Comparison of ENCODE assay signal across 8 cellular contexts in genomic region chr18:26225915-26226228, GRCh38. TPM values are rescaled to one million over a fixed set of nuclear protein-coding genes. Genes with fewer than 3 reads are reported as not detected.
DNase-seq lines count a peak whose midpoint lies in the region; ATAC-seq, FAIRE-seq and TF ChIP-seq lines count a peak whose summit lies in the region.

No MANE protein-coding gene starts in this region.

- H3K4me1 Mint-ChIP-seq in H9 (peaks cover 38 to 45% of the 10 kb centered on the region in 2 experiments), activated B cell treated with CpG ODN at 0.5 μM for 24 hours (peaks cover 22% of the 10 kb centered on the region)

- H2AK5ac ChIP-seq in H9 (ENCODE audit: insufficient read length, low read length), result no peak overlapping the region

- peak overlapping the region; percentile 91 to 98 for H3K4me3 Mint-ChIP-seq in H9
- H3K4me3 Mint-ChIP-seq in activated B cell treated with CpG ODN at 0.5 μM for 24 hours, result peak overlapping the region; percentile 96

- H3K27me3 ChIP-seq in H9 (ENCODE audit: insufficient read depth, low read length) (no peaks in the 10 kb centered on the region), gastroesophageal sphincter (no peaks in the 10 kb centered on the region), small intestine (ENCODE audit: control insufficient read depth in 2 of 2, insufficient read depth in 2 of 2, low read length in 2 of 2) (no peaks in the 10 kb centered on the region)

- TF ChIP-seq CTCF in H9 (conservative IDR thresholded peaks at IDR 0.05) (no peak), activated B cell treated with CpG ODN at 0.5 μM for 24 hours (IDR thresholded peaks at IDR 0.05) (no peak), gastroesophageal sphincter (IDR thresholded peaks at IDR 0.05) (no peak)

- H3K4me1 ChIP-seq in H9 (ENCODE audit: insufficient read depth, low read length) (no peaks in the 10 kb centered on the region; the same call in 1 of the 2 replicates), gastroesophageal sphincter (peaks cover 0 to 33% (median 5%) of the 10 kb centered on the region in 3 donors), small intestine (ENCODE audit: control insufficient read depth in 2 of 2, insufficient read depth in 1 of 2, low read depth in 1 of 2, low read length in 1 of 2) (peaks cover 0 to 6% of the 10 kb centered on the region in 2 donors)

- intact Hi-C loops in activated B cell treated with CpG ODN at 0.5 μM for 24 hours (cut with micrococcal nuclease), result loop anchor here (1.0 to 2.0 kb wide), 5 partner anchors 11 to 875 kb away; no protein-coding TSS in a partner anchor

- peak overlapping the region; percentile 38 for H3K4me2 ChIP-seq in H9 (ENCODE audit: insufficient read depth, insufficient read length, low read length)

- peaks cover 15% of the 10 kb centered on the region; the same call in 1 of the 2 replicates for H3K79me2 ChIP-seq in H9 (ENCODE audit: insufficient read depth, low read length)

- H2BK20ac ChIP-seq in H9 (ENCODE audit: low read depth, low read length, poor library complexity, severe bottlenecking), result no peak overlapping the region

- H3K36me3 Mint-ChIP-seq in H9 (ENCODE audit: insufficient read depth in 1 of 3, low read depth in 3 of 3), result peaks cover 2 to 6% (median 4%) of the 10 kb centered on the region in 3 experiments; a peak in 3 of 7 replicates
- H3K36me3 Mint-ChIP-seq in activated B cell treated with CpG ODN at 0.5 μM for 24 hours (ENCODE audit: low read depth), result peaks cover 2% of the 10 kb centered on the region

- H3T11ph ChIP-seq in H9 (ENCODE audit: low read length), result no peak overlapping the region

- peaks cover 5% of the 10 kb centered on the region for H3K23me2 ChIP-seq in H9 (ENCODE audit: insufficient read length, low read depth, low read length, poor library complexity, severe bottlenecking)

- TF ChIP-seq POLR2A in gastroesophageal sphincter (IDR thresholded peaks at IDR 0.05), result no peak

- no peak overlapping the region for H2BK15ac ChIP-seq in H9 (ENCODE audit: low read depth, low read length)

- H4K5ac ChIP-seq in H9 (ENCODE audit: insufficient read length, low read depth, low read length), result no peak overlapping the region

- H3K36me3 ChIP-seq in gastroesophageal sphincter (no peaks in the 10 kb centered on the region), small intestine (ENCODE audit: control insufficient read depth in 2 of 2, insufficient read depth in 2 of 2, low read length in 2 of 2) (no peaks in the 10 kb centered on the region)

- H3K79me1 ChIP-seq in H9 (ENCODE audit: insufficient read depth, low read depth, low read length, poor library complexity, severe bottlenecking), result peaks cover 6% of the 10 kb centered on the region

- H3K9me3 Mint-ChIP-seq in H9, result peaks cover 0 to 2% of the 10 kb centered on the region in 2 experiments; a peak in 3 of 5 replicates
- H3K9me3 Mint-ChIP-seq in activated B cell treated with CpG ODN at 0.5 μM for 24 hours, result no peaks in the 10 kb centered on the region

- no peak for ATAC-seq in activated B cell treated with CpG ODN at 0.5 μM for 24 hours (ENCODE audit: low read depth)
- no peak for ATAC-seq in gastroesophageal sphincter
- no peak for ATAC-seq in HG03025 (IDR thresholded peaks at IDR 0.05; ENCODE audit: low FRiP score, unreplicated experiment)
- no peak for ATAC-seq in HG02852 (IDR thresholded peaks at IDR 0.05; ENCODE audit: unreplicated experiment)

- peaks cover 2% of the 10 kb centered on the region; the same call in 1 of the 2 replicates for H3K27me3 Mint-ChIP-seq in H9 (ENCODE audit: low read depth)
- H3K27me3 Mint-ChIP-seq in activated B cell treated with CpG ODN at 0.5 μM for 24 hours, result no peaks in the 10 kb centered on the region

- H3K27ac Mint-ChIP-seq in H9 (peak overlapping the region in 2 of 3 experiments; percentile 77 to 79; a peak in 4 of 7 replicates), activated B cell treated with CpG ODN at 0.5 μM for 24 hours (peak overlapping the region; percentile 97)

- no CpG with 5 or more reads among the region's 8 CpGs for WGBS in H9 (ENCODE audit: extremely low coverage, insufficient read length, low lambda C conversion rate)
- WGBS in gastroesophageal sphincter (ENCODE audit: low coverage in 1 of 2), 2 donors, result 5 to 6% methylated on average over 7 to 8 of the region's 8 CpGs
- 5 to 15% (median 10%) methylated on average over 8 of the region's 8 CpGs for WGBS in small intestine, 3 donors

- TF ChIP-seq EP300 in gastroesophageal sphincter (IDR thresholded peaks at IDR 0.05), result no peak

- H3K9ac ChIP-seq in H9 (ENCODE audit: extremely low read depth, insufficient read length, low read length), result no peak overlapping the region

- DNase-seq in H9 (no peak), activated B cell treated with CpG ODN at 0.5 μM for 24 hours (no peak), small intestine (no peak), ecto neural progenitor cell (ENCODE audit: low spot score) (no peak), DMS114 treated with DMSO at 0.1 percent for 48 hours (lab: John Stamatoyannopoulos, UW; ENCODE audit: unreplicated experiment) (no peak)

- no peak overlapping the region for H3K14ac ChIP-seq in H9 (ENCODE audit: insufficient read depth, low read length)

- no peak overlapping the region for H3K56ac ChIP-seq in H9 (ENCODE audit: insufficient read length, low read depth, low read length)

- CTCF ChIA-PET in activated B cell treated with CpG ODN at 0.5 μM for 24 hours (lab: Charles Lee), result no interaction called here

- no peak overlapping the region for H2AFZ ChIP-seq in H9 (ENCODE audit: low read length)

- no peak overlapping the region for H3K18ac ChIP-seq in H9 (ENCODE audit: insufficient read length, low read depth, low read length)

- H3K4me3 ChIP-seq in gastroesophageal sphincter (peak overlapping the region; percentile 59 to 92), small intestine (ENCODE audit: low read depth in 1 of 2, low read length in 2 of 2) (peak overlapping the region; percentile 31 to 57)

- no peaks in the 10 kb centered on the region for H3K9me3 ChIP-seq in H9 (ENCODE audit: control insufficient read depth, low read depth, low read length)
- no peaks in the 10 kb centered on the region for H3K9me3 ChIP-seq in gastroesophageal sphincter
- H3K9me3 ChIP-seq in small intestine (ENCODE audit: control insufficient read depth, low read depth), result no peaks in the 10 kb centered on the region

- no peak overlapping the region for H2BK12ac ChIP-seq in H9 (ENCODE audit: insufficient read length, low read depth, low read length)

- POLR2A ChIA-PET in activated B cell treated with CpG ODN at 0.5 μM for 24 hours (lab: Charles Lee), result interaction anchor here (0.8 to 2.0 kb wide), 6 partner anchors 9 to 138 kb away, joined by 3 to 18 read pairs (median 8); partner anchors contain the start of genes PSMA8 and SS18

- H3K27ac ChIP-seq in H9 (ENCODE audit: insufficient read length, low read depth, low read length) (no peak overlapping the region), gastroesophageal sphincter (peak overlapping the region; percentile 6 to 91 (median 86)), small intestine (ENCODE audit: low read depth in 1 of 2, low read length in 1 of 2) (peak overlapping the region in 1 of 2 donors; percentile 77)

- no peak overlapping the region for H4K91ac ChIP-seq in H9 (ENCODE audit: insufficient read length, low read depth, low read length)

- H4K20me1 ChIP-seq in H9 (ENCODE audit: control insufficient read depth, insufficient read depth, insufficient read length), result peaks cover 4% of the 10 kb centered on the region

- no peak overlapping the region for H2BK120ac ChIP-seq in H9 (ENCODE audit: low read depth, low read length, poor library complexity, severe bottlenecking)

- no peak overlapping the region for H4K8ac ChIP-seq in H9 (replicated peaks; ENCODE audit: insufficient read length, low read depth, low read length)

- no peak overlapping the region for H3K23ac ChIP-seq in H9 (ENCODE audit: insufficient read length, low read depth, low read length)

- no peak overlapping the region for H3K4ac ChIP-seq in H9 (ENCODE audit: low read depth, low read length)

- no peak overlapping the region for H2BK5ac ChIP-seq in H9 (ENCODE audit: insufficient read length, low read length)

- no peak for FAIRE-seq in small intestine (lab: Jason Lieb, UNC)

RNA-seq across cellular contexts. Expression of gene TAF4B, which starts 0.4 kb away (rescaled TPM):
- total RNA-seq in H9 (2021) (19.8 and 20.4 TPM in 2 replicates), activated B cell treated with CpG ODN at 0.5 μM for 24 hours (11.6 and 13.4 TPM in 2 replicates), gastroesophageal sphincter (10 to 100 TPM in 1 of 4 donors, 1 to 10 TPM in 3; 6.1 to 11.8 (median 7.6) TPM)
- polyA plus RNA-seq in small intestine, result 1 to 10 TPM in 2 of 3 donors, under 1 TPM in 1; 0.22 to 2.4 (median 1.1) TPM
